In the genomic region with DNA sequence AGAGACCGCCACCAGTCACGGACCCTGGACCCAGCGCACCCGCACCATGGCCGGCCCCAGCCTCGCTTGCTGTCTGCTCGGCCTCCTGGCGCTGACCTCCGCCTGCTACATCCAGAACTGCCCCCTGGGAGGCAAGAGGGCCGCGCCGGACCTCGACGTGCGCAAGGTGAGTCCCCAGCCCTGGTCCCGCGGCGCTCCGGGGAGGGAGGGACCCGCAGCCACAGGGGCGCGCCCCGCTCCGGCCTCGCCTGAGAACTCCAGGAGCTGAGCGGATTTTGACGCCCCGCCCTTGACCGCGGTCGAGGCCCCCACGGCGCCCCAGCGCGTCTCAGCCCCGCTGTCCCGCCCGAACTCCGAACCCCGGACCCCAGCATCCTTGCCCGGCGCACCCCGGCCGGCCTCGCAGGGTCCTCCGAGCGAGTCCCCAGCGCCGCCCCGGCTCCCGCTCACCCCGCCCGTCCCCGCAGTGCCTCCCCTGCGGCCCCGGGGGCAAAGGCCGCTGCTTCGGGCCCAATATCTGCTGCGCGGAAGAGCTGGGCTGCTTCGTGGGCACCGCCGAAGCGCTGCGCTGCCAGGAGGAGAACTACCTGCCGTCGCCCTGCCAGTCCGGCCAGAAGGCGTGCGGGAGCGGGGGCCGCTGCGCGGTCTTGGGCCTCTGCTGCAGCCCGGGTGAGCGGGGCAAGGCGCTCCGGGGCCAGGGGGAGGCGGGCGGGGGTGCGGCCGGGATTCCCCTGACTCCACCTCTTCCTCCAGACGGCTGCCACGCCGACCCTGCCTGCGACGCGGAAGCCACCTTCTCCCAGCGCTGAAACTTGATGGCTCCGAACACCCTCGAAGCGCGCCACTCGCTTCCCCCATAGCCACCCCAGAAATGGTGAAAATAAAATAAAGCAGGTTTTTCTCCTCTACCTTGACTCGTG, we compare ENCODE assay signal across 8 cellular contexts. TPM values are rescaled to one million over a fixed set of nuclear protein-coding genes. Genes with fewer than 3 reads are reported as not detected.
DNase-seq lines count a peak whose midpoint lies in the region; ATAC-seq, FAIRE-seq and TF ChIP-seq lines count a peak whose summit lies in the region.

A gene (plus strand): TSS at position 11 of the 920 bp plus-strand sequence. CDS start 36 bp downstream, at position 47.

- peaks cover 3% of the 10 kb centered on the region for H3K27me3 Mint-ChIP-seq in CD4-positive, alpha-beta T cell

- H3K9ac ChIP-seq in H1 (replicated peaks in 1 of 4; ENCODE audit: extremely low read depth in 1 of 4, low read depth in 3 of 4, low read length in 3 of 4) = no peak within 1 kb of the TSS

- no peaks in the 10 kb centered on the region for H3K9me3 Mint-ChIP-seq in CD4-positive, alpha-beta T cell

- no peak for TF ChIP-seq POLR2A in H1 (IDR thresholded peaks at IDR 0.05; ENCODE audit: control extremely low read depth in 1 of 2, low read depth in 2 of 2, low read length in 2 of 2)

- H3K23ac ChIP-seq in H1 (ENCODE audit: insufficient read length) = no peak within 1 kb of the TSS

- DNase-seq in CD4-positive, alpha-beta T cell = peak; percentile 58 to 79 (median 74)
- peak; percentile 70 to 77 for DNase-seq in activated CD4-positive, alpha-beta T cell treated with anti-CD3 and anti-CD28 coated beads, Interleukin-2, amount 50 U/mL, for 48 hours
- DNase-seq in H1 (ENCODE audit: low read depth in 1 of 2, low spot score in 2 of 2) = peak in 1 of 2 experiments; percentile 74
- DNase-seq in omental fat pad (ENCODE audit: low spot score) = no peak
- no peak for DNase-seq in NCI-H2107 treated with DMSO at 0.1 percent for 48 hours (lab: John Stamatoyannopoulos, UW; ENCODE audit: unreplicated experiment)
- no peak for DNase-seq in HTR-8/SVneo (ENCODE audit: insufficient read length, low spot score)

- no peak within 1 kb of the TSS for H3K56ac ChIP-seq in H1 (replicated peaks; ENCODE audit: insufficient read length, low read depth, low read length)

- no peak for TF ChIP-seq RAD21 in H1 (IDR thresholded peaks at IDR 0.05 in 1 of 2, conservative IDR thresholded peaks at IDR 0.05 in 1 of 2; ENCODE audit: low read depth in 2 of 2, low read length in 2 of 2)

- peak within 1 kb of the TSS; percentile 90 for H3K4me3 Mint-ChIP-seq in CD4-positive, alpha-beta T cell

- peaks cover 32% of the 10 kb centered on the region for H3K4me1 Mint-ChIP-seq in CD4-positive, alpha-beta T cell (ENCODE audit: low read depth)

- H2AK5ac ChIP-seq in H1 (ENCODE audit: low read depth, low read length) = no peak within 1 kb of the TSS

- no peak for TF ChIP-seq EP300 in H1 (IDR thresholded peaks at IDR 0.05; ENCODE audit: borderline replicate concordance in 1 of 2, low read depth in 2 of 2, low read length in 2 of 2)

- no peak within 1 kb of the TSS for H3K14ac ChIP-seq in H1 (ENCODE audit: insufficient read length)

- CTCF ChIA-PET in CD4-positive, alpha-beta T cell (lab: Charles Lee) = interaction anchor here (0.6 to 1.3 kb wide), 2 partner anchors 18 to 44 kb away, joined by 3 to 7 read pairs; no protein-coding TSS in a partner anchor
- CTCF ChIA-PET in H1 (lab: Charles Lee; ENCODE audit: partially characterized antibody) = interaction anchor here (1.0 to 2.3 kb wide), 5 partner anchors 11 to 97 kb away, joined by 3 to 8 read pairs (median 4); no protein-coding TSS in a partner anchor

- H2BK120ac ChIP-seq in H1 (replicated peaks; ENCODE audit: low read depth, low read length) = no peak within 1 kb of the TSS

- peak within 1 kb of the TSS; percentile 71; the same call in 1 of the 2 replicates for H3K18ac ChIP-seq in H1 (ENCODE audit: extremely low read depth, low read length)

- no peaks in the 10 kb centered on the region for H3K36me3 ChIP-seq in H1 (ENCODE audit: control insufficient read depth in 2 of 4, insufficient read depth in 4 of 4, low read length in 3 of 4)
- H3K36me3 ChIP-seq in thymus (ENCODE audit: control insufficient read depth, insufficient read depth) = no peaks in the 10 kb centered on the region

- H3K4me2 ChIP-seq in H1 (ENCODE audit: insufficient read depth in 1 of 2, low read depth in 2 of 2, low read length in 2 of 2) = peak within 1 kb of the TSS; percentile 46 to 72

- ATAC-seq in CD4-positive, alpha-beta T cell (ENCODE audit: poor library complexity) = peak; percentile 78
- ATAC-seq in omental fat pad (ENCODE audit: low FRiP score) (peak; percentile 30), GM21737 (IDR thresholded peaks at IDR 0.05; ENCODE audit: unreplicated experiment) (no peak)

- H3K79me1 ChIP-seq in H1 (ENCODE audit: low read depth, low read length) = no peaks in the 10 kb centered on the region

- H3K27ac ChIP-seq in CD4-positive, alpha-beta T cell (ENCODE audit: low read depth, low read length) = peak within 1 kb of the TSS; percentile 39
- H3K27ac ChIP-seq in H1 (ENCODE audit: low read depth, low read length) = no peak within 1 kb of the TSS
- no peak within 1 kb of the TSS for H3K27ac ChIP-seq in thymus (ENCODE audit: low read depth)

- intact Hi-C loops in CD4-positive, alpha-beta T cell (cut with DNase I, micrococcal nuclease) = loop anchor here in 1 of 2 experiments (2.0 to 5.0 kb wide), 4 partner anchors 19 to 135 kb away; a partner anchor contains a TSS

- H3K23me2 ChIP-seq in H1 (ENCODE audit: low read depth, low read length) = peaks cover 3% of the 10 kb centered on the region; the same call in 1 of the 2 replicates

- H3K4ac ChIP-seq in H1 (replicated peaks; ENCODE audit: insufficient read length, low read depth, low read length) = peak within 1 kb of the TSS; percentile 85

- no peaks in the 10 kb centered on the region for H3K9me3 ChIP-seq in CD4-positive, alpha-beta T cell (ENCODE audit: control insufficient read depth, low read length)
- H3K9me3 ChIP-seq in H1 (ENCODE audit: insufficient read depth in 2 of 2, low read depth in 1 of 2, low read length in 1 of 2) = peaks cover 2 to 5% of the 10 kb centered on the region in 2 experiments; a peak in 2 of 4 replicates
- H3K9me3 ChIP-seq in thymus (ENCODE audit: control insufficient read depth) = no peaks in the 10 kb centered on the region

- no peak within 1 kb of the TSS for H4K5ac ChIP-seq in H1 (ENCODE audit: insufficient read length, low read depth, low read length)

- H2BK5ac ChIP-seq in H1 (ENCODE audit: low read depth, low read length) = 0 out of 2 replicates have a peak within 1 kb of the TSS, but pooled peaks have one; percentile 66

- no peak within 1 kb of the TSS for H4K91ac ChIP-seq in H1 (replicated peaks; ENCODE audit: insufficient read length, low read length)

- whole genome bisulfite sequencing in H1 (ENCODE audit: extremely low coverage in 1 of 2, insufficient coverage in 1 of 2, insufficient read length in 1 of 2, insufficient replicate concordance in 2 of 2, low coverage in 1 of 2, low lambda C conversion rate in 2 of 2, missing lambda C conversion rate in 1 of 2), 2 experiments = 19% methylated on average over 53 of the region's 95 CpGs; no CpG with 5 or more reads in 1 of the 2 experiments
- WGBS in thymus = 8% methylated on average over 95 of the region's 95 CpGs

- H4K20me1 ChIP-seq in H1 (replicated peaks in 1 of 2; ENCODE audit: control insufficient read depth in 1 of 2, insufficient read depth in 2 of 2, low read length in 2 of 2) = no peaks in the 10 kb centered on the region

- FAIRE-seq in H1 (lab: Jason Lieb, UNC) (no peak), HTR-8/SVneo (lab: Jason Lieb, UNC) (no peak)

- no peak within 1 kb of the TSS for H2BK15ac ChIP-seq in H1 (ENCODE audit: low read length)

- no peak within 1 kb of the TSS for H2BK12ac ChIP-seq in H1 (ENCODE audit: low read depth, low read length)

- H2AFZ ChIP-seq in H1 (ENCODE audit: low read length) = peak within 1 kb of the TSS; percentile 6; the same call in 1 of the 2 replicates

- peak within 1 kb of the TSS; percentile 87 for H3K27ac Mint-ChIP-seq in CD4-positive, alpha-beta T cell

- no peaks in the 10 kb centered on the region for H3K79me2 ChIP-seq in H1 (ENCODE audit: control insufficient read depth in 1 of 2, insufficient read depth in 2 of 2, low read length in 2 of 2)

- no peaks in the 10 kb centered on the region for H3K27me3 ChIP-seq in CD4-positive, alpha-beta T cell (ENCODE audit: control insufficient read depth, insufficient read depth, low read length)
- peaks cover 11 to 30% (median 27%) of the 10 kb centered on the region in 4 experiments for H3K27me3 ChIP-seq in H1 (replicated peaks in 1 of 4; ENCODE audit: control insufficient read depth in 3 of 4, extremely low read depth in 1 of 4, insufficient read depth in 3 of 4, low read length in 3 of 4)
- H3K27me3 ChIP-seq in thymus (ENCODE audit: control insufficient read depth, insufficient read depth) = peaks cover 20% of the 10 kb centered on the region

- POLR2A ChIA-PET in CD4-positive, alpha-beta T cell (lab: Charles Lee) = interaction anchor here (0.9 to 6.6 kb wide), 5 partner anchors 10 to 30 kb away, joined by 3 to 48 read pairs (median 7); no protein-coding TSS in a partner anchor
- POLR2A ChIA-PET in H1 (lab: Charles Lee; ENCODE audit: partially characterized antibody) = interaction anchor here (1.2 to 1.8 kb wide), 7 partner anchors 8 to 35 kb away, joined by 3 to 6 read pairs (median 4); a partner anchor contains a TSS

- no peak for TF ChIP-seq CTCF in CD4-positive, alpha-beta T cell (IDR thresholded peaks at IDR 0.05)
- TF ChIP-seq CTCF in H1 (IDR thresholded peaks at IDR 0.05; ENCODE audit: control extremely low read depth in 1 of 3, insufficient read depth in 1 of 3, low read depth in 1 of 3, low read length in 3 of 3) (no peak), omental fat pad (IDR thresholded peaks at IDR 0.05) (no peak)

- H4K8ac ChIP-seq in H1 (ENCODE audit: extremely low read depth, insufficient read depth, low read length) = peak within 1 kb of the TSS; percentile 85; the same call in 1 of the 2 replicates

- peaks cover 6% of the 10 kb centered on the region for H3K36me3 Mint-ChIP-seq in CD4-positive, alpha-beta T cell (ENCODE audit: low read depth)

- peaks cover 0 to 8% (median 3%) of the 10 kb centered on the region in 4 experiments; a peak in 5 of 7 replicates for H3K4me1 ChIP-seq in H1 (replicated peaks in 1 of 4; ENCODE audit: control insufficient read depth in 3 of 4, insufficient read depth in 4 of 4, low read length in 3 of 4)
- no peaks in the 10 kb centered on the region for H3K4me1 ChIP-seq in thymus (ENCODE audit: control insufficient read depth, insufficient read depth, low read length)

- H2BK20ac ChIP-seq in H1 (ENCODE audit: low read length) = peak within 1 kb of the TSS; percentile 48; the same call in 1 of the 2 replicates

- H3K4me3 ChIP-seq in H1 (ENCODE audit: extremely low read depth in 1 of 4, insufficient read depth in 2 of 4, low read depth in 3 of 4, low read length in 4 of 4) = peak within 1 kb of the TSS; percentile 14 to 61 (median 18); a peak in 6 of 8 replicates
- H3K4me3 ChIP-seq in thymus (ENCODE audit: low read length) = peak within 1 kb of the TSS; percentile 57

RNA-seq across cellular contexts. Expression of the gene that starts here (rescaled TPM):
- 1 to 10 TPM; 1.1 to 1.6 TPM for total RNA-seq in CD4-positive, alpha-beta T cell
- total RNA-seq in H1 (2021; fragmentation: NEBNext Ultra II Directional; extraction: Animal tissue kit (Norgen Biotek cat#: 25700)) = not detected in 2 replicates
- not detected in 2 replicates for polyA plus RNA-seq in H1 (2011; rRNA removed)
- not detected for polyA plus RNA-seq in H1 (2011; cell fraction: cytosol; rRNA removed)
- not detected for polyA plus RNA-seq in H1 (2011; cell fraction: nucleus; rRNA removed)
- polyA plus RNA-seq in H1 (2012, experiment 1 of 2) = 0.51 to 0.70 TPM in 2 of 4 replicates, not detected in the others
- polyA plus RNA-seq in H1 (2012, experiment 2 of 2) = not detected
- 0.95 TPM for polyA plus RNA-seq in H1 (2013, experiment 1 of 2)
- 0.85 TPM for polyA plus RNA-seq in H1 (2013, experiment 2 of 2)
- polyA minus RNA-seq in H1 (2011; rRNA and poly(A)+ RNA removed) = not detected in 2 replicates
- polyA minus RNA-seq in H1 (2011; cell fraction: cytosol; rRNA and poly(A)+ RNA removed) = not detected
- polyA minus RNA-seq in H1 (2011; cell fraction: nucleus; rRNA and poly(A)+ RNA removed) = not detected
- not detected for total RNA-seq in omental fat pad
- 3.6 TPM for polyA plus RNA-seq in thymus

Comparison
In these comparisons a context has a peak if more than half of its experiments do, and no peak if none do; other contexts are left out.
1. Peak in ATAC-seq in omental fat pad; RNA of the gene not detected or under 1 TPM.
2. DNase-seq: peak in CD4-positive, alpha-beta T cell (10 of 10) and activated CD4-positive, alpha-beta T cell treated with anti-CD3 and anti-CD28 coated beads, Interleukin-2, amount 50 U/mL, for 48 hours (2 of 2); none in omental fat pad (single experiment), NCI-H2107 treated with DMSO at 0.1 percent for 48 hours (single experiment) and HTR-8/SVneo (single experiment).